ENCODE assay signal across 8 cellular contexts in genomic region chr10:119892188-119893065, GRCh38. TPM values are rescaled to one million over a fixed set of nuclear protein-coding genes. Genes with fewer than 3 reads are reported as not detected.
DNase-seq lines count a peak whose midpoint lies in the region; ATAC-seq lines count a peak whose summit lies in the region.

Gene SEC23IP, plus strand, starts transcription at chr10:119892730. Its CDS starts 53 bp downstream, at chr10:119892783.

- peak within 1 kb of the TSS; percentile 96 for H3K4me3 Mint-ChIP-seq in natural killer cell treated with Interleukin-12 subunit alpha and Interleukin-12 subunit beta and Interleukin-15 and Interleukin-18, amount 100 ng/mL, for 72 hours

- no peaks in the 10 kb centered on the region for H3K27me3 ChIP-seq in H7 (ENCODE audit: control insufficient read depth, insufficient read depth, low read length)

- ATAC-seq in natural killer cell treated with Interleukin-12 subunit alpha and Interleukin-12 subunit beta and Interleukin-15 and Interleukin-18, amount 100 ng/mL, for 72 hours, result peak; percentile 99
- peak; percentile 100 for ATAC-seq in stimulated activated naive CD8-positive, alpha-beta T cell treated with anti-CD3 and anti-CD28 coated beads, Interleukin-15, Interleukin-2, amounts not matched to agents 100 U/mL and 50 U/mL, for 24 hours

- no peaks in the 10 kb centered on the region for H3K9me3 Mint-ChIP-seq in natural killer cell treated with Interleukin-12 subunit alpha and Interleukin-12 subunit beta and Interleukin-15 and Interleukin-18, amount 100 ng/mL, for 72 hours

- peak within 1 kb of the TSS; percentile 82 for H3K4me3 ChIP-seq in H7 (ENCODE audit: insufficient read depth, low read depth, low read length)

- H3K27me3 Mint-ChIP-seq in natural killer cell treated with Interleukin-12 subunit alpha and Interleukin-12 subunit beta and Interleukin-15 and Interleukin-18, amount 100 ng/mL, for 72 hours, result peaks cover 0 to 2% of the 10 kb centered on the region in 2 donors

- H3K36me3 Mint-ChIP-seq in natural killer cell treated with Interleukin-12 subunit alpha and Interleukin-12 subunit beta and Interleukin-15 and Interleukin-18, amount 100 ng/mL, for 72 hours, result peaks cover 5% of the 10 kb centered on the region

- peak; percentile 98 for DNase-seq in ELF-1 (ENCODE audit: low read depth, low spot score)
- peak; percentile 92 for DNase-seq in H7
- peak; percentile 95 for DNase-seq in M059J (ENCODE audit: low read depth)
- peak; percentile 95 to 97 for DNase-seq in SHP77 (lab: John Stamatoyannopoulos, UW)
- DNase-seq in activated effector memory CD4-positive, alpha-beta T cell treated with Interleukin-2 at 50 U/mL for 16 hours, result peak; percentile 85
- DNase-seq in fibroblast of peridontal ligament (ENCODE audit: extremely low read depth), result peak; percentile 95
- DNase-seq in natural killer cell treated with Interleukin-12 subunit alpha and Interleukin-12 subunit beta and Interleukin-15 and Interleukin-18, amount 100 ng/mL, for 72 hours (ENCODE audit: low spot score), result peak; percentile 96
- DNase-seq in stimulated activated naive CD8-positive, alpha-beta T cell treated with anti-CD3 and anti-CD28 coated beads, Interleukin-15, Interleukin-2, amounts not matched to agents 100 U/mL and 50 U/mL, for 24 hours, result peak; percentile 94

- H3K36me3 ChIP-seq in H7 (replicated peaks; ENCODE audit: control insufficient read depth, insufficient read depth, low read length), result peaks cover 3% of the 10 kb centered on the region; the same call in 1 of the 2 replicates

- peak within 1 kb of the TSS; percentile 91 to 93 for H3K27ac Mint-ChIP-seq in natural killer cell treated with Interleukin-12 subunit alpha and Interleukin-12 subunit beta and Interleukin-15 and Interleukin-18, amount 100 ng/mL, for 72 hours

- H3K4me1 Mint-ChIP-seq in natural killer cell treated with Interleukin-12 subunit alpha and Interleukin-12 subunit beta and Interleukin-15 and Interleukin-18, amount 100 ng/mL, for 72 hours (ENCODE audit: low read depth in 2 of 2), result peaks cover 41 to 43% of the 10 kb centered on the region in 2 donors

RNA-seq across cellular contexts. Expression of gene SEC23IP, which starts in this region (rescaled TPM):
- total RNA-seq in H7 (2014; rRNA removed; shearing (Covaris generic)), result 28.7 and 30.4 TPM in 2 replicates
- total RNA-seq in M059J (2014; rRNA removed; shearing (Covaris generic)), result 27.8 and 32.2 TPM in 2 replicates
- 10 to 100 TPM; 77.7 to 98.7 TPM for total RNA-seq in natural killer cell treated with Interleukin-12 subunit alpha and Interleukin-12 subunit beta and Interleukin-15 and Interleukin-18, amount 100 ng/mL, for 72 hours

Comparison
In these comparisons a context has a peak if more than half of its experiments do, and no peak if none do; other contexts are left out.
1. Peak in every context shown above with its lines: DNase-seq, ATAC-seq and H3K4me3 ChIP-seq.